In genomic region chr15:75245741-75246140, GRCh38 we compare ENCODE assay signal across 6 cellular contexts. TPM values are rescaled to one million over a fixed set of nuclear protein-coding genes. Genes with fewer than 3 reads are reported as not detected.
"Had no signal": no experiment of that assay in that cellular context is flagged by ENCODE, and none has a peak within 500 bp of the region (broad histone marks: within the 10 kb centered on the region; RNA-seq: fewer than 3 reads in every experiment).

No MANE protein-coding gene starts in this region.

RNA-seq across cellular contexts. Expression of gene GOLGA6C, which starts 12.4 kb away (rescaled TPM):
- total RNA-seq: HepG2, HT-29, HT1080, IMR-90, K562 had no signal
- polyA plus RNA-seq: HepG2, IgD-negative memory B cell, IMR-90, K562 had no signal

RNA-seq across cellular contexts. Expression of gene GOLGA6D, which starts 36.9 kb away (rescaled TPM):
- total RNA-seq: HepG2, HT1080, IMR-90, K562 had no signal
- polyA plus RNA-seq: IgD-negative memory B cell, IMR-90, K562 had no signal
